Comparison of ENCODE assay signal across 20 cellular contexts in genomic region chr3:142288032-142288638, GRCh38.
"Had no signal": no experiment of that assay in that cellular context is flagged by ENCODE, and none has a peak within 500 bp of the region (broad histone marks: within the 10 kb centered on the region; RNA-seq: fewer than 3 reads in every experiment).

No MANE protein-coding gene starts in this region.

- H3K36me3 ChIP-seq: lower lobe of right lung, ovary, sigmoid colon, stomach, thoracic aorta had no signal

- H3K4me3 Mint-ChIP-seq: activated naive CD8-positive, alpha-beta T cell; neural crest cell had no signal

- H3K9me3 ChIP-seq: body of pancreas, ovary, thoracic aorta had no signal

- ATAC-seq: activated CD4-positive, CD25-positive, alpha-beta regulatory T cell treated with anti-CD3 and anti-CD28 coated beads, Interleukin-2, amount 50 U/mL, for 24 hours; body of pancreas; left cardiac atrium; lower lobe of right lung had no signal

- H3K4me1 ChIP-seq: body of pancreas, lower lobe of right lung, spleen had no signal

- H3K27ac ChIP-seq: body of pancreas, coronary artery, lower lobe of right lung, ovary, sigmoid colon, spleen, stomach, thoracic aorta had no signal

- H3K27ac Mint-ChIP-seq: activated naive CD8-positive, alpha-beta T cell had no signal

- H3K27me3 ChIP-seq: body of pancreas, ovary, sigmoid colon, spleen, stomach had no signal

- H3K4me3 ChIP-seq: body of pancreas, coronary artery, lower lobe of right lung, ovary, sigmoid colon, spleen, stomach, thoracic aorta had no signal

- H3K4me1 Mint-ChIP-seq: neural crest cell had no signal

- DNase-seq: activated CD4-positive, alpha-beta T cell treated with anti-CD3 and anti-CD28 coated beads, Interleukin-2, amount 50 U/mL, for 1 hour; activated CD8-positive, alpha-beta memory T cell treated with anti-CD3 and anti-CD28 coated beads for 24 hours; activated gamma-delta T cell treated with Interleukin-2 at 50 U/mL for 16 hours; amygdala; body of pancreas; central memory CD4-positive, alpha-beta T cell; head of caudate nucleus; left cardiac atrium; lower lobe of right lung; midbrain; ovary; sigmoid colon; spleen; stomach; T1000 had no signal
